In genomic region chr11:77525455-77526091, GRCh38 we compare ENCODE assay signal across 19 cellular contexts. TPM values are rescaled to one million over a fixed set of nuclear protein-coding genes. Genes with fewer than 3 reads are reported as not detected.
DNase-seq lines count a peak whose midpoint lies in the region; ATAC-seq and TF ChIP-seq lines count a peak whose summit lies in the region.
"Had no signal": no experiment of that assay in that cellular context is flagged by ENCODE, and none has a peak within 500 bp of the region (broad histone marks: within the 10 kb centered on the region; RNA-seq: fewer than 3 reads in every experiment).

No MANE protein-coding gene starts in this region.

- H2AFZ ChIP-seq in GM23248 = no peak overlapping the region

- peak; percentile 31 for DNase-seq in GM23248
- DNase-seq in SJCRH30 = peak; percentile 15 to 62
- DNase-seq in globus pallidus (ENCODE audit: low spot score) = peak; percentile 85
- peak; percentile 10 for DNase-seq in osteocyte (ENCODE audit: extremely low spot score, unreplicated experiment)
- DNase-seq in NCI-H524 treated with DMSO at 0.1 percent for 48 hours (lab: John Stamatoyannopoulos, UW) = no peak
- no peak for DNase-seq in stimulated activated naive CD4-positive, alpha-beta T cell treated with Interleukin-2 at 50 U/mL for 16 hours (lab: John Stamatoyannopoulos, UW)
- no peak for DNase-seq in stimulated activated CD4-positive, alpha-beta T cell treated with anti-CD3 and anti-CD28 coated beads, Interleukin-15, amount 100 ng/mL, for 24 hours
- DNase-seq in activated CD4-positive, alpha-beta T cell treated with anti-CD3 and anti-CD28 coated beads for 36 hours = no peak
- DNase-seq: activated CD8-positive, alpha-beta memory T cell treated with anti-CD3 and anti-CD28 coated beads, Interleukin-2, amount 50 U/mL, for 4 hours; Caco-2; colonic mucosa; glutamatergic neuron; mammary epithelial cell; NCI-H1930; NCI-H524 had no signal

- H3K4me3 Mint-ChIP-seq in osteocyte (ENCODE audit: unreplicated experiment) = no peak overlapping the region
- H3K4me3 Mint-ChIP-seq in activated CD4-positive, alpha-beta T cell treated with anti-CD3 and anti-CD28 coated beads for 36 hours = no peak overlapping the region
- H3K4me3 Mint-ChIP-seq: natural killer cell treated with Interleukin-12 subunit alpha and Interleukin-12 subunit beta and Interleukin-15 and Interleukin-18, amount 100 ng/mL, for 72 hours had no signal

- ATAC-seq in activated CD4-positive, alpha-beta T cell treated with anti-CD3 and anti-CD28 coated beads for 36 hours = no peak
- ATAC-seq: activated CD4-positive, CD25-positive, alpha-beta regulatory T cell treated with anti-CD3 and anti-CD28 coated beads, Interleukin-2, amount 50 U/mL, for 24 hours; natural killer cell treated with Interleukin-12 subunit alpha and Interleukin-12 subunit beta and Interleukin-15 and Interleukin-18, amount 100 ng/mL, for 72 hours had no signal

- no peaks in the 10 kb centered on the region for H3K4me1 ChIP-seq in GM23248 (ENCODE audit: insufficient read depth)
- no peaks in the 10 kb centered on the region; the same call in 1 of the 2 replicates for H3K4me1 ChIP-seq in SJCRH30
- H3K4me1 ChIP-seq: Caco-2, colonic mucosa, right atrium auricular region, vagina had no signal

- H3K27me3 Mint-ChIP-seq in osteocyte (ENCODE audit: unreplicated experiment) = peaks cover 5% of the 10 kb centered on the region
- H3K27me3 Mint-ChIP-seq in activated CD4-positive, alpha-beta T cell treated with anti-CD3 and anti-CD28 coated beads for 36 hours = no peaks in the 10 kb centered on the region

- intact Hi-C loops in activated CD4-positive, alpha-beta T cell treated with anti-CD3 and anti-CD28 coated beads for 36 hours (cut with DNase I, micrococcal nuclease) = no loop called here

- H3K79me2 ChIP-seq in GM23248 (ENCODE audit: insufficient read depth) = no peaks in the 10 kb centered on the region

- 0 out of 2 replicates have a peak, but pooled peaks cover 9% of the 10 kb centered on the region for H3F3A ChIP-seq in GM23248 (ENCODE audit: insufficient read depth)

- H3K9ac ChIP-seq in GM23248 = no peak overlapping the region

- in situ Hi-C loops in GM23248 (cut with MboI) = no loop called here

- no peaks in the 10 kb centered on the region for H3K27me3 ChIP-seq in GM23248 (replicated peaks; ENCODE audit: insufficient read depth)
- H3K27me3 ChIP-seq in SJCRH30 = no peaks in the 10 kb centered on the region
- H3K27me3 ChIP-seq: colonic mucosa, right atrium auricular region, vagina had no signal

- no peak for TF ChIP-seq CTCF in osteocyte (IDR thresholded peaks at IDR 0.05)

- CTCF ChIA-PET in activated CD4-positive, alpha-beta T cell treated with anti-CD3 and anti-CD28 coated beads for 36 hours (lab: Charles Lee) = no interaction called here

- no peak overlapping the region for H3K27ac ChIP-seq in GM23248
- H3K27ac ChIP-seq in SJCRH30 = no peak overlapping the region
- H3K27ac ChIP-seq: colonic mucosa, right atrium auricular region, vagina had no signal

- H3K4me2 ChIP-seq in GM23248 (ENCODE audit: unreplicated experiment) = no peak overlapping the region

- H3K36me3 Mint-ChIP-seq in osteocyte (ENCODE audit: unreplicated experiment) = no peaks in the 10 kb centered on the region
- no peaks in the 10 kb centered on the region for H3K36me3 Mint-ChIP-seq in activated CD4-positive, alpha-beta T cell treated with anti-CD3 and anti-CD28 coated beads for 36 hours (ENCODE audit: low read depth)
- H3K36me3 Mint-ChIP-seq: natural killer cell treated with Interleukin-12 subunit alpha and Interleukin-12 subunit beta and Interleukin-15 and Interleukin-18, amount 100 ng/mL, for 72 hours had no signal

- H3K27ac Mint-ChIP-seq in osteocyte (ENCODE audit: unreplicated experiment) = no peak overlapping the region
- H3K27ac Mint-ChIP-seq in activated CD4-positive, alpha-beta T cell treated with anti-CD3 and anti-CD28 coated beads for 36 hours = no peak overlapping the region
- H3K27ac Mint-ChIP-seq: natural killer cell treated with Interleukin-12 subunit alpha and Interleukin-12 subunit beta and Interleukin-15 and Interleukin-18, amount 100 ng/mL, for 72 hours had no signal

- H3K36me3 ChIP-seq in GM23248 (ENCODE audit: low read depth) (no peaks in the 10 kb centered on the region), SJCRH30 (no peaks in the 10 kb centered on the region)
- H3K36me3 ChIP-seq: colonic mucosa, right atrium auricular region, vagina had no signal

- 65 to 66% methylated on average over 4 of the region's 4 CpGs for WGBS in GM23248 (ENCODE audit: low coverage in 1 of 2, low lambda C conversion rate in 2 of 2, missing lambda C conversion rate in 2 of 2), 2 experiments

- H3K9me2 ChIP-seq in GM23248 (ENCODE audit: insufficient read depth) = no peaks in the 10 kb centered on the region

- H3K9me3 Mint-ChIP-seq in osteocyte (ENCODE audit: unreplicated experiment) = no peaks in the 10 kb centered on the region
- no peaks in the 10 kb centered on the region for H3K9me3 Mint-ChIP-seq in activated CD4-positive, alpha-beta T cell treated with anti-CD3 and anti-CD28 coated beads for 36 hours (ENCODE audit: low read depth)
- H3K9me3 Mint-ChIP-seq: natural killer cell treated with Interleukin-12 subunit alpha and Interleukin-12 subunit beta and Interleukin-15 and Interleukin-18, amount 100 ng/mL, for 72 hours had no signal

- H3K9me3 ChIP-seq in GM23248 (ENCODE audit: low read depth) (no peaks in the 10 kb centered on the region), SJCRH30 (replicated peaks) (no peaks in the 10 kb centered on the region)
- H3K9me3 ChIP-seq: Caco-2, colonic mucosa, right atrium auricular region, vagina had no signal

- no peaks in the 10 kb centered on the region for H4K20me1 ChIP-seq in GM23248 (ENCODE audit: insufficient read depth)

- no peak overlapping the region for H3K4me3 ChIP-seq in GM23248
- no peak overlapping the region for H3K4me3 ChIP-seq in SJCRH30
- H3K4me3 ChIP-seq: colonic mucosa, right atrium auricular region, vagina had no signal

- POLR2A ChIA-PET in activated CD4-positive, alpha-beta T cell treated with anti-CD3 and anti-CD28 coated beads for 36 hours (lab: Charles Lee) = no interaction called here

- no peaks in the 10 kb centered on the region for H3K4me1 Mint-ChIP-seq in osteocyte (ENCODE audit: unreplicated experiment)
- H3K4me1 Mint-ChIP-seq in activated CD4-positive, alpha-beta T cell treated with anti-CD3 and anti-CD28 coated beads for 36 hours = no peaks in the 10 kb centered on the region

RNA-seq across cellular contexts. Expression of gene PAK1, which starts 51.7 kb away (rescaled TPM):
- total RNA-seq in GM23248 (2014; rRNA removed; shearing (Covaris generic)) = 20.3 and 42.2 TPM in 2 replicates
- 21.0 and 23.8 TPM in 2 replicates for polyA plus RNA-seq in GM23248 (2016; fragmentation: Nextera tagmentation; extraction: Ambion mirVana)
- total RNA-seq in SJCRH30 (2014; rRNA removed; shearing (Covaris generic)) = 28.7 and 31.2 TPM in 2 replicates
- total RNA-seq in osteocyte = 17.4 and 20.9 TPM in 2 replicates
- 10 to 100 TPM; 38.2 to 43.9 TPM for total RNA-seq in activated CD4-positive, alpha-beta T cell treated with anti-CD3 and anti-CD28 coated beads for 36 hours

Comparison
In these comparisons a context has a peak if more than half of its experiments do, and no peak if none do; other contexts are left out.
1. DNase-seq: peak in GM23248 (single experiment), SJCRH30 (2 of 2), globus pallidus (single experiment) and osteocyte (single experiment); none in NCI-H524 treated with DMSO at 0.1 percent for 48 hours (single experiment), stimulated activated naive CD4-positive, alpha-beta T cell treated with Interleukin-2 at 50 U/mL for 16 hours (single experiment), stimulated activated CD4-positive, alpha-beta T cell treated with anti-CD3 and anti-CD28 coated beads, Interleukin-15, amount 100 ng/mL, for 24 hours (single experiment) and activated CD4-positive, alpha-beta T cell treated with anti-CD3 and anti-CD28 coated beads for 36 hours (single experiment).